Comparison of ENCODE assay signal across 1 cellular context in genomic region chr15:80434926-80435720, GRCh38.
TF ChIP-seq lines count a peak whose summit lies in the region.

No MANE protein-coding gene starts in this region.

TF ChIP-seq in WTC11, 78 proteins besides CTCF, POLR2A, EP300 and RAD21 (continued from another document):
- no peak for TF ChIP-seq MAX (CRISPR knock-in tag; IDR thresholded peaks at IDR 0.05)
